In the genomic region with DNA sequence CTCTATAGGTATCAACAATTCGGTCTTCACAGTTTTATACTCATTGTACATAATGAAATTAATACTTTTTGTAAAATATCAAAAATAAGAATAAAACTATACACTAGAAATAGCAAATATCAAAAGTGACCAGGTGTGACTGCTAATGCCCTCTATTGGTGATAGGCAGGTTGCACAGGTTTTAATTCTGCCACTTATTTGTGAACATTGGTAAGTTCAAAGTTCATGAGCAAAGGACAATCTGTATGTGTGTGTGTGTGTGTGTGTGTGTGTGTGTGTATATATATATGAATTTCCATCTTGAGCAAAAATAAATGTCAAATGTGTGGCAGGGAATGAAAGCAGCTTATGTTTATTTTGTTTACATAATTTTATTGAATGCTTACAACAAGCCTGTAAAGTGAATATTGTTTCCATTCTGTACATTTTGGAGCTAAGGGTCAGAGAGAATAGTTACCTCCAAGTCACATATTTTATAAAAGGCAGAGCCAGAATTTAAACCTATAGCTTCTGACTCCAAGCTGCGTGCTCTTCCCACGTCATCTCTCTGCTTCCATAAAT, we compare ENCODE assay signal across 9 cellular contexts.
A peak's percentile ranks its signal among the peaks of the same experiment; 100 is the strongest.
DNase-seq lines count a peak whose midpoint lies in the region; ATAC-seq and TF ChIP-seq lines count a peak whose summit lies in the region.
"Had no signal": no experiment of that assay in that cellular context is flagged by ENCODE, and none has a peak within 500 bp of the region (broad histone marks: within the 10 kb centered on the region; RNA-seq: fewer than 3 reads in every experiment).

No MANE protein-coding gene starts in this region.

- no peaks in the 10 kb centered on the region for H3K27me3 ChIP-seq in Loucy (ENCODE audit: insufficient read depth, low read length, poor library complexity, severe bottlenecking)
- no peaks in the 10 kb centered on the region for H3K27me3 ChIP-seq in mesenchymal stem cell (ENCODE audit: control insufficient read depth in 1 of 2, insufficient read depth in 1 of 2, low read length in 2 of 2)
- no peaks in the 10 kb centered on the region for H3K27me3 ChIP-seq in neuronal stem cell (ENCODE audit: control insufficient read depth in 3 of 3, insufficient read depth in 3 of 3, low read depth in 1 of 3, low read length in 3 of 3)

- H4K8ac ChIP-seq in mesenchymal stem cell (ENCODE audit: low read length) (no peak overlapping the region), neuronal stem cell (ENCODE audit: low read depth, low read length) (no peak overlapping the region)

- H3K79me2 ChIP-seq in Loucy (ENCODE audit: insufficient read depth, low read length) = no peaks in the 10 kb centered on the region

- no peak overlapping the region for H2BK120ac ChIP-seq in mesenchymal stem cell (ENCODE audit: low read depth, low read length)
- no peak overlapping the region for H2BK120ac ChIP-seq in neuronal stem cell (ENCODE audit: low read depth, low read length)

- H3K9ac ChIP-seq in Loucy (ENCODE audit: low read depth, low read length, poor library complexity, severe bottlenecking) = no peak overlapping the region
- no peak overlapping the region for H3K9ac ChIP-seq in mesenchymal stem cell (ENCODE audit: low read length)
- no peak overlapping the region for H3K9ac ChIP-seq in neuronal stem cell (ENCODE audit: low read depth, low read length, poor library complexity)

- no peak overlapping the region for H3K18ac ChIP-seq in mesenchymal stem cell (ENCODE audit: low read depth in 1 of 2, low read length in 2 of 2)
- H3K18ac ChIP-seq in neuronal stem cell (ENCODE audit: low read length) = no peak overlapping the region

- H3K23ac ChIP-seq in mesenchymal stem cell (ENCODE audit: low read length in 2 of 2) (no peak overlapping the region), neuronal stem cell (ENCODE audit: low read depth, low read length, poor library complexity) (no peak overlapping the region)

- no peaks in the 10 kb centered on the region for H3F3A ChIP-seq in Loucy (ENCODE audit: low read depth)

- 80% methylated on average over 2 of the region's 3 CpGs for WGBS in mesenchymal stem cell
- no CpG with 5 or more reads among the region's 3 CpGs for WGBS in neuronal stem cell (ENCODE audit: extremely low coverage in 2 of 2, insufficient read length in 2 of 2, insufficient replicate concordance in 1 of 2), 2 donors

- no peak overlapping the region for H3K14ac ChIP-seq in mesenchymal stem cell (ENCODE audit: low read length in 2 of 2)
- H3K14ac ChIP-seq in neuronal stem cell (ENCODE audit: low read length) = no peak overlapping the region

- in situ Hi-C loops in GM13976 (cut with MboI; ENCODE audit: low sequenced_read_pairs, unreplicated experiment) = no loop called here

- H2BK15ac ChIP-seq in mesenchymal stem cell (ENCODE audit: low read depth, poor library complexity, severe bottlenecking) (no peak overlapping the region), neuronal stem cell (ENCODE audit: low read length) (no peak overlapping the region)

- no peak overlapping the region for H2AFZ ChIP-seq in Loucy (ENCODE audit: low read length)
- no peak overlapping the region for H2AFZ ChIP-seq in mesenchymal stem cell (ENCODE audit: low read depth, low read length)
- no peak overlapping the region for H2AFZ ChIP-seq in neuronal stem cell (ENCODE audit: low read length)

- H2BK12ac ChIP-seq in mesenchymal stem cell (ENCODE audit: low read length in 2 of 2) (no peak overlapping the region), neuronal stem cell (ENCODE audit: low read length) (no peak overlapping the region)

- H3K4me1 ChIP-seq in Loucy (ENCODE audit: insufficient read depth, low read length, poor library complexity, severe bottlenecking) = no peaks in the 10 kb centered on the region
- H3K4me1 ChIP-seq in mesenchymal stem cell (ENCODE audit: control insufficient read depth, insufficient read depth, low read depth, low read length) = no peaks in the 10 kb centered on the region
- no peaks in the 10 kb centered on the region for H3K4me1 ChIP-seq in neuronal stem cell (ENCODE audit: control insufficient read depth in 2 of 2, insufficient read depth in 1 of 2, low read depth in 1 of 2, low read length in 2 of 2)

- DNase-seq in AG10803 (ENCODE audit: low read depth) (no peak), fibroblast of pulmonary artery (ENCODE audit: low read depth) (peak; percentile 9), mesenchymal stem cell (no peak), neuronal stem cell (ENCODE audit: low spot score) (no peak), GM13976 (ENCODE audit: low spot score) (no peak)
- DNase-seq: cerebellar nuclear complex had no signal

- H2BK5ac ChIP-seq in mesenchymal stem cell (ENCODE audit: low read depth, low read length, poor library complexity, severe bottlenecking) = no peak overlapping the region
- H2BK5ac ChIP-seq in neuronal stem cell (ENCODE audit: low read length) = no peak overlapping the region

- no peak overlapping the region for H2AK5ac ChIP-seq in mesenchymal stem cell (ENCODE audit: low read length, severe bottlenecking)
- no peak overlapping the region for H2AK5ac ChIP-seq in neuronal stem cell (ENCODE audit: low read depth, low read length)

- ATAC-seq in GM18909 (IDR thresholded peaks at IDR 0.05; ENCODE audit: poor library complexity, unreplicated experiment) (peak; percentile 70), HG03108 (IDR thresholded peaks at IDR 0.05; ENCODE audit: unreplicated experiment) (no peak)

- H3K9me3 ChIP-seq in Loucy (ENCODE audit: insufficient read depth, low read depth, low read length) = no peaks in the 10 kb centered on the region; the same call in 1 of the 2 replicates
- H3K9me3 ChIP-seq in mesenchymal stem cell (ENCODE audit: control insufficient read depth, low read length) = peaks cover 9% of the 10 kb centered on the region
- H3K9me3 ChIP-seq in neuronal stem cell (replicated peaks in 1 of 2; ENCODE audit: control insufficient read depth in 2 of 2, insufficient read depth in 1 of 2, low read depth in 1 of 2, low read length in 2 of 2) = peaks cover 1 to 4% of the 10 kb centered on the region in 2 donors

- no peaks in the 10 kb centered on the region for H3K9me2 ChIP-seq in Loucy (replicated peaks; ENCODE audit: low read depth, low read length)

- H3K4ac ChIP-seq in mesenchymal stem cell (ENCODE audit: low read depth in 1 of 2, low read length in 2 of 2) (no peak overlapping the region), neuronal stem cell (ENCODE audit: low read length) (no peak overlapping the region)

- H4K91ac ChIP-seq in mesenchymal stem cell (ENCODE audit: low read length) = no peak overlapping the region
- no peak overlapping the region for H4K91ac ChIP-seq in neuronal stem cell (ENCODE audit: low read depth, low read length, poor library complexity)

- no peak overlapping the region for H3K27ac ChIP-seq in mesenchymal stem cell (ENCODE audit: low read length, poor library complexity, severe bottlenecking)
- H3K27ac ChIP-seq in neuronal stem cell (replicated peaks; ENCODE audit: low read length) = no peak overlapping the region

- no peaks in the 10 kb centered on the region for H4K20me1 ChIP-seq in Loucy (ENCODE audit: insufficient read depth, low read length, poor library complexity, severe bottlenecking)

- H3K36me3 ChIP-seq in Loucy (ENCODE audit: insufficient read depth, low read length) = no peaks in the 10 kb centered on the region
- no peaks in the 10 kb centered on the region for H3K36me3 ChIP-seq in mesenchymal stem cell (ENCODE audit: control insufficient read depth in 1 of 2, insufficient read depth in 2 of 2, low read depth in 1 of 2, low read length in 2 of 2)
- H3K36me3 ChIP-seq in neuronal stem cell (replicated peaks in 1 of 2; ENCODE audit: control insufficient read depth in 2 of 2, insufficient read depth in 2 of 2, low read length in 2 of 2) = no peaks in the 10 kb centered on the region

- TF ChIP-seq CTCF in AG10803 (conservative IDR thresholded peaks at IDR 0.05; ENCODE audit: low read length) (peak; percentile 8; the same call in 1 of the 2 replicates), Loucy (conservative IDR thresholded peaks at IDR 0.05; ENCODE audit: low read length) (peak; percentile 58), fibroblast of pulmonary artery (IDR thresholded peaks at IDR 0.05; ENCODE audit: low read length, missing control alignments) (peak; percentile 52), GM13976 (IDR thresholded peaks at IDR 0.05; ENCODE audit: borderline replicate concordance, control extremely low read depth, extremely low read depth, insufficient read depth, missing control alignments) (no peak)

- H3K79me1 ChIP-seq in mesenchymal stem cell (replicated peaks; ENCODE audit: low read length, poor library complexity, severe bottlenecking) (no peaks in the 10 kb centered on the region), neuronal stem cell (ENCODE audit: low read depth, low read length) (no peaks in the 10 kb centered on the region)

- H3K4me3 ChIP-seq in AG10803 (ENCODE audit: low read length) (no peak overlapping the region), Loucy (ENCODE audit: low read length, poor library complexity, severe bottlenecking) (no peak overlapping the region), fibroblast of pulmonary artery (replicated peaks; ENCODE audit: low read depth, low read length) (no peak overlapping the region), mesenchymal stem cell (ENCODE audit: insufficient read depth in 1 of 2, low read depth in 1 of 2, low read length in 2 of 2) (no peak overlapping the region), neuronal stem cell (ENCODE audit: low read length in 2 of 2) (no peak overlapping the region)

- H3K4me2 ChIP-seq in Loucy (ENCODE audit: low read depth, low read length, poor library complexity, severe bottlenecking) = no peak overlapping the region
- H3K4me2 ChIP-seq in mesenchymal stem cell (ENCODE audit: low read length, poor library complexity, severe bottlenecking) = no peak overlapping the region
- H3K4me2 ChIP-seq in neuronal stem cell (ENCODE audit: insufficient read depth, low read length, poor library complexity, severe bottlenecking) = no peak overlapping the region
